In genomic region chr3:20039082-20039764, GRCh38 we compare ENCODE assay signal across 8 cellular contexts. TPM values are rescaled to one million over a fixed set of nuclear protein-coding genes. Genes with fewer than 3 reads are reported as not detected.
DNase-seq lines count a peak whose midpoint lies in the region; ATAC-seq and TF ChIP-seq lines count a peak whose summit lies in the region.

No MANE protein-coding gene starts in this region.

- H3K9me3 ChIP-seq in SK-N-MC (ENCODE audit: low read depth, low read length) (no peaks in the 10 kb centered on the region), prostate gland (no peaks in the 10 kb centered on the region)

- no peaks in the 10 kb centered on the region for H3K27me3 ChIP-seq in prostate gland (replicated peaks; ENCODE audit: insufficient read depth)

- no peak for DNase-seq in SK-N-MC (ENCODE audit: low read depth, low spot score)
- DNase-seq in fibroblast of mammary gland (ENCODE audit: low read depth): no peak
- DNase-seq in prostate gland (ENCODE audit: low spot score): no peak
- no peak for DNase-seq in LoVo (ENCODE audit: low spot score)

- ATAC-seq in GM21825 (IDR thresholded peaks at IDR 0.05; ENCODE audit: unreplicated experiment) (no peak), GM19397 (IDR thresholded peaks at IDR 0.05; ENCODE audit: unreplicated experiment) (no peak), HG03520 (IDR thresholded peaks at IDR 0.05; ENCODE audit: unreplicated experiment) (no peak)

- TF ChIP-seq CTCF in fibroblast of mammary gland (conservative IDR thresholded peaks at IDR 0.05; ENCODE audit: control insufficient read depth, insufficient read depth, low read depth, low read length) (no peak), prostate gland (IDR thresholded peaks at IDR 0.05) (no peak)

- H3K4me1 ChIP-seq in prostate gland (replicated peaks): no peaks in the 10 kb centered on the region

- H3K4me3 ChIP-seq in GM08714 (ENCODE audit: low read length): peak overlapping the region; percentile 81
- peak overlapping the region; percentile 73 for H3K4me3 ChIP-seq in SK-N-MC
- peak overlapping the region; percentile 69 for H3K4me3 ChIP-seq in fibroblast of mammary gland (ENCODE audit: control insufficient read depth, low read depth, low read length)
- H3K4me3 ChIP-seq in prostate gland: peak overlapping the region; percentile 62 to 74

- intact Hi-C loops in prostate gland (cut with DNase I): loop anchor here (5.0 kb wide), 1 partner anchor 92 kb away; the partner anchor contains the start of gene RAB5A

- TF ChIP-seq POLR2A in prostate gland (IDR thresholded peaks at IDR 0.05): no peak

- 5% methylated on average over 14 of the region's 14 CpGs for WGBS in prostate gland

- H3K9ac ChIP-seq in SK-N-MC (ENCODE audit: insufficient read length): no peak overlapping the region

- H3K27ac ChIP-seq in SK-N-MC (no peak overlapping the region), prostate gland (peak overlapping the region; percentile 97)

- H3K36me3 ChIP-seq in SK-N-MC (ENCODE audit: insufficient read depth, low read length) (no peaks in the 10 kb centered on the region), prostate gland (no peaks in the 10 kb centered on the region)

RNA-seq across cellular contexts. Expression of gene KAT2B, which starts 1.0 kb away (rescaled TPM):
- total RNA-seq in prostate gland: 10 to 100 TPM; 16.4 to 31.7 TPM

RNA-seq across cellular contexts. Expression of gene PP2D1, which starts 27.2 kb away (rescaled TPM):
- under 1 TPM in 1 of 2 donors, not detected in 1; 0.97 TPM for total RNA-seq in prostate gland
